Comparison of ENCODE assay signal across 11 cellular contexts in the genomic region with DNA sequence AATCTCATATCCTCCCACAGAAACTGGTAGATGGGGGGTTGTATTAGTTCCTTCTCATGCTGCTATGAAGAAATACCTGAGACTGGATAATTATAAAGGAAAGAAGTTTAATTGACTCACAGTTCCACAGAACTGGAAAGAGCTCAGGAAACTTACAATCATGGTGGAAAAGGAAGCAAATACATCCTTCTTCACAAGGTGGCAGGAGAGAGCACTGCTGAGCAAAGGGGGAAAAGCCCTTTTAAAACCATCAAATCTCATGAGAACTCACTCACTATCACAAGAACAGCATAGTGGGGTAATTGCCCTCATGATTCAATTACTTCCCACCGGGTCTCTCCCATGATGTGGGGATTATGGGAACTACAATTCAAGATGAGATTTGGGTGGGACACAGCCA.
DNase-seq lines count a peak whose midpoint lies in the region; ATAC-seq, FAIRE-seq and TF ChIP-seq lines count a peak whose summit lies in the region.
"Had no signal": no experiment of that assay in that cellular context is flagged by ENCODE, and none has a peak within 500 bp of the region (broad histone marks: within the 10 kb centered on the region; RNA-seq: fewer than 3 reads in every experiment).

No MANE protein-coding gene starts in this region.

- POLR2A ChIA-PET in Panc1 (lab: Charles Lee): no interaction called here

- TF ChIP-seq CTCF in AG09309 (IDR thresholded peaks at IDR 0.05; ENCODE audit: control insufficient read depth, insufficient read depth, low read depth, low read length, missing control alignments) (peak; percentile 43), Panc1 (IDR thresholded peaks at IDR 0.05) (peak; percentile 41), fibroblast of pulmonary artery (IDR thresholded peaks at IDR 0.05; ENCODE audit: low read length, missing control alignments) (peak; percentile 44)

- no peaks in the 10 kb centered on the region for H3K36me3 ChIP-seq in Panc1 (ENCODE audit: control insufficient read depth, insufficient read depth, low read length)

- ATAC-seq in Panc1 (no peak), GM21360 (IDR thresholded peaks at IDR 0.05; ENCODE audit: unreplicated experiment) (no peak), GM18867 (IDR thresholded peaks at IDR 0.05; ENCODE audit: unreplicated experiment) (no peak), HG03039 (IDR thresholded peaks at IDR 0.05; ENCODE audit: unreplicated experiment) (no peak)
- ATAC-seq: activated T-helper 17 cell treated with anti-CD3 and anti-CD28 coated beads, Interleukin-2, amount 50 U/mL, for 72 hours had no signal

- no peaks in the 10 kb centered on the region for H3K9me3 ChIP-seq in Panc1 (ENCODE audit: control insufficient read depth, insufficient read depth, low read depth, low read length)

- FAIRE-seq in GM12891 (lab: Jason Lieb, UNC): peak; percentile 20
- FAIRE-seq: endothelial cell of umbilical vein had no signal

- in situ Hi-C loops in Panc1 (cut with HindIII; ENCODE audit: low pct_unique_long_range_greater_than_20kb, low sequenced_read_pairs): no loop called here

- no peaks in the 10 kb centered on the region for H3K27me3 ChIP-seq in Panc1 (ENCODE audit: control insufficient read depth, insufficient read depth, low read length)

- no peak overlapping the region for H3K27ac ChIP-seq in Panc1 (ENCODE audit: low read length)

- no peaks in the 10 kb centered on the region for H3K4me1 ChIP-seq in Panc1 (ENCODE audit: control insufficient read depth, insufficient read depth, low read length)

- intact Hi-C loops in Panc1 (cut with micrococcal nuclease; ENCODE audit: unreplicated experiment): no loop called here

- no peak for DNase-seq in AG09309 (ENCODE audit: low read depth)
- DNase-seq in GM12891 (ENCODE audit: insufficient read length, low spot score): no peak
- no peak for DNase-seq in Panc1 (ENCODE audit: low read depth, low spot score)
- DNase-seq in fibroblast of pulmonary artery (ENCODE audit: low read depth): no peak
- no peak for DNase-seq in activated T-cell treated with anti-CD3 and anti-CD28 coated beads, Interleukin-2, amount 50 U/mL, for 1 hour
- DNase-seq: T-helper 2 cell had no signal

- no peak for TF ChIP-seq POLR2A in GM12891 (IDR thresholded peaks at IDR 0.05; ENCODE audit: low read depth, low read length)

- H3K4me3 ChIP-seq in AG09309 (ENCODE audit: control insufficient read depth, low read depth, low read length) (no peak overlapping the region), Panc1 (ENCODE audit: low read depth in 2 of 2, low read length in 2 of 2) (no peak overlapping the region), fibroblast of pulmonary artery (replicated peaks; ENCODE audit: low read depth, low read length) (no peak overlapping the region)

- BruUV-seq in Panc1 (replicated peaks; lab: Mats Ljungman, UMichigan): no TSS peak

- CTCF ChIA-PET in Panc1 (lab: Charles Lee): no interaction called here

TF ChIP-seq in GM12891, 5 proteins besides CTCF, POLR2A, EP300 and RAD21:
- TF ChIP-seq POU2F2 (IDR thresholded peaks at IDR 0.05; ENCODE audit: low read depth, low read length) (no peak), SPI1 (IDR thresholded peaks at IDR 0.05; ENCODE audit: low read depth, low read length) (no peak), TAF1 (IDR thresholded peaks at IDR 0.05; ENCODE audit: low read depth, low read length) (no peak), PAX5 (IDR thresholded peaks at IDR 0.05; ENCODE audit: insufficient read depth, low read length, severe bottlenecking) (no peak), POLR2AphosphoS5 (IDR thresholded peaks at IDR 0.05; ENCODE audit: low read depth, low read length) (no peak)
